In genomic region chrX:44489515-44489914, GRCh38 we compare ENCODE assay signal across 18 cellular contexts.
"Had no signal": no experiment of that assay in that cellular context is flagged by ENCODE, and none has a peak within 500 bp of the region (broad histone marks: within the 10 kb centered on the region; RNA-seq: fewer than 3 reads in every experiment).

No MANE protein-coding gene starts in this region.

- H3K9me3 ChIP-seq: MG63 had no signal

- DNase-seq: Karpas-422, KG1, MG63, NCI-H1092, NCI-H1105 treated with DMSO at 0.1 percent for 48 hours, NCI-H1417 treated with DMSO at 0.1 percent for 48 hours, NCI-H146, NCI-H1694 treated with DMSO at 0.1 percent for 48 hours, NCI-H1930, NCI-H2081, NCI-H2171, NCI-H226, NCI-H510A, NCI-H524 treated with DMSO at 0.1 percent for 48 hours, NCI-H774, SHP77 had no signal

- ATAC-seq: SK-N-SH treated with all-trans-retinoic acid at 6 μM for 48 hours had no signal

- H3K36me3 ChIP-seq: MG63 had no signal

- H3K27me3 ChIP-seq: MG63 had no signal

- H3K4me3 ChIP-seq: MG63 had no signal

- H3K27ac ChIP-seq: RWPE1 had no signal
